In the genomic region with DNA sequence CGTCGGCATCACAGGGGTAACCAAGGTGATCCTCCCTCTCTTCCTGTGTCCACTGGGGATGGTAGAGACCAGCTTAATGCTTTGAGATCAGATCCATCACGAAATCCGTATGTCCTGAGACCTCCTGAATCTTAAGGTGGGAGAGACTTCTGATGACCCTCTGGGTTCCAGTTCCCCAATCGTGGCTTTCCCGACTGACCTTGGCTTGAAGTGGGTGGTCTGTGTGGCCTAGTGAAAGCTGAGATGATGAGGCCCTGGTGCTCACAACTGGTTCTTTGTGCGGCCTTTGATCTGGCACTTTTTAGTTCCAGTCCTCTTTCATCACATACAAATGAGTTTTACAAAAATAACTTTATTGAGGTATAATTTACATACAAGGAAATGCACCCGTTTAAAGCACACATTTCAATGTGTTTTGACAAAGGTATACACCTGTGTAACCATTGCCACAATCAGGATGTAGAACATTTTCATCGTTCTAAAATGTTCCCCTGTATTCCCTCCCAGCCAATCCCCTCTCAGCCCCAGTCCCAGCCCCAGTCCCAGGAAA, we compare ENCODE assay signal across 34 cellular contexts. TPM values are rescaled to one million over a fixed set of nuclear protein-coding genes. Genes with fewer than 3 reads are reported as not detected.
DNase-seq lines count a peak whose midpoint lies in the region; ATAC-seq and TF ChIP-seq lines count a peak whose summit lies in the region.
"Had no signal": no experiment of that assay in that cellular context is flagged by ENCODE, and none has a peak within 500 bp of the region (broad histone marks: within the 10 kb centered on the region; RNA-seq: fewer than 3 reads in every experiment).

No MANE protein-coding gene starts in this region.

- H3K9me3 ChIP-seq in CD4-positive, CD25-positive, alpha-beta regulatory T cell (ENCODE audit: control insufficient read depth in 2 of 2, low read length in 2 of 2) = no peaks in the 10 kb centered on the region
- H3K9me3 ChIP-seq in DOHH2 (ENCODE audit: control insufficient read depth, insufficient read depth, low read length) (no peaks in the 10 kb centered on the region), vagina (no peaks in the 10 kb centered on the region)
- H3K9me3 ChIP-seq: BLaER1 treated with 17β-estradiol and CSF1 and Interleukin-3, amounts not matched to agents 10 nM and 100 nM; body of pancreas; heart left ventricle; left ventricle myocardium inferior; thyroid gland had no signal

- no peaks in the 10 kb centered on the region for H3K9me3 Mint-ChIP-seq in CD4-positive, CD25-positive, alpha-beta regulatory T cell
- peaks cover 24% of the 10 kb centered on the region for H3K9me3 Mint-ChIP-seq in glutamatergic neuron (ENCODE audit: unreplicated experiment)
- no peaks in the 10 kb centered on the region for H3K9me3 Mint-ChIP-seq in WTC11
- H3K9me3 Mint-ChIP-seq: activated naive CD4-positive, alpha-beta T cell treated with anti-CD3 and anti-CD28 coated beads for 36 hours; HFFc6; stimulated activated naive CD8-positive, alpha-beta T cell treated with anti-CD3 and anti-CD28 coated beads, Interleukin-15, amount 100 ng/mL, for 72 hours had no signal

- H3K27ac ChIP-seq in CD4-positive, CD25-positive, alpha-beta regulatory T cell (ENCODE audit: insufficient read depth, low read length, poor library complexity, severe bottlenecking) = no peak overlapping the region
- peak overlapping the region; percentile 56 for H3K27ac ChIP-seq in DOHH2 (ENCODE audit: low read depth, low read length)
- H3K27ac ChIP-seq in vagina = no peak overlapping the region
- H3K27ac ChIP-seq: BLaER1 treated with 17β-estradiol and CSF1 and Interleukin-3, amounts not matched to agents 10 nM and 100 nM; body of pancreas; heart left ventricle; left ventricle myocardium inferior; thyroid gland had no signal

- H3K27me3 ChIP-seq in CD4-positive, CD25-positive, alpha-beta regulatory T cell (ENCODE audit: control insufficient read depth, insufficient read depth, low read length) = no peaks in the 10 kb centered on the region
- H3K27me3 ChIP-seq in DOHH2 (ENCODE audit: control insufficient read depth, low read length) = peaks cover under 1% of the 10 kb centered on the region
- peaks cover 2% of the 10 kb centered on the region for H3K27me3 ChIP-seq in vagina

- no peaks in the 10 kb centered on the region for H3K79me2 ChIP-seq in DOHH2 (ENCODE audit: control insufficient read depth, low read length)

- peaks cover 6% of the 10 kb centered on the region for H3K36me3 Mint-ChIP-seq in CD4-positive, CD25-positive, alpha-beta regulatory T cell
- H3K36me3 Mint-ChIP-seq in glutamatergic neuron (ENCODE audit: unreplicated experiment) = no peaks in the 10 kb centered on the region
- peaks cover 28% of the 10 kb centered on the region for H3K36me3 Mint-ChIP-seq in WTC11

- H3K27me3 Mint-ChIP-seq in CD4-positive, CD25-positive, alpha-beta regulatory T cell = no peaks in the 10 kb centered on the region
- H3K27me3 Mint-ChIP-seq in glutamatergic neuron (ENCODE audit: unreplicated experiment) (peaks cover 16% of the 10 kb centered on the region), WTC11 (ENCODE audit: low read depth) (no peaks in the 10 kb centered on the region)
- H3K27me3 Mint-ChIP-seq: activated CD4-positive, alpha-beta T cell treated with anti-CD3 and anti-CD28 coated beads for 36 hours; stimulated activated naive CD8-positive, alpha-beta T cell treated with anti-CD3 and anti-CD28 coated beads, Interleukin-15, amount 100 ng/mL, for 72 hours had no signal

- no peaks in the 10 kb centered on the region for H4K20me1 ChIP-seq in DOHH2 (ENCODE audit: control insufficient read depth, insufficient read depth, low read depth, low read length)
- H4K20me1 ChIP-seq: BLaER1 treated with 17β-estradiol and CSF1 and Interleukin-3, amounts not matched to agents 10 nM and 100 nM had no signal

- no peak for DNase-seq in CD4-positive, CD25-positive, alpha-beta regulatory T cell
- DNase-seq in glutamatergic neuron = no peak
- DNase-seq in ureter (ENCODE audit: low spot score) = no peak
- DNase-seq in WTC11 (ENCODE audit: low spot score) = no peak
- no peak for DNase-seq in vagina (ENCODE audit: extremely low spot score in 2 of 2)
- DNase-seq: activated CD4-positive, alpha-beta T cell treated with anti-CD3 and anti-CD28 coated beads for 36 hours; activated naive CD4-positive, alpha-beta T cell treated with anti-CD3 and anti-CD28 coated beads for 36 hours; body of pancreas; dermis blood vessel endothelial cell; DMS79 treated with DMSO at 0.1 percent for 48 hours; GF-D8; GOT3; heart left ventricle; HFFc6; left ventricle myocardium inferior; mesendoderm; NCI-H1092; NCI-H187; NCI-H2171; NCI-H510A; right cardiac atrium; RPMI8226; stimulated activated CD4-positive, alpha-beta T cell treated with anti-CD3 and anti-CD28 coated beads, Interleukin-2, amount 100 ng/mL, for 24 hours; stimulated activated naive CD8-positive, alpha-beta T cell treated with anti-CD3 and anti-CD28 coated beads, Interleukin-15, amount 100 ng/mL, for 72 hours; thyroid gland had no signal

- H3K27ac Mint-ChIP-seq in CD4-positive, CD25-positive, alpha-beta regulatory T cell = peak overlapping the region in 2 of 3 donors; percentile 48 to 59
- H3K27ac Mint-ChIP-seq in glutamatergic neuron (ENCODE audit: unreplicated experiment) (peak overlapping the region; percentile 30), WTC11 (no peak overlapping the region)
- H3K27ac Mint-ChIP-seq: HFFc6; stimulated activated naive CD8-positive, alpha-beta T cell treated with anti-CD3 and anti-CD28 coated beads, Interleukin-15, amount 100 ng/mL, for 72 hours had no signal

- H3K9me2 ChIP-seq in DOHH2 (replicated peaks; ENCODE audit: control insufficient read depth, low read length) = no peaks in the 10 kb centered on the region

- CTCF ChIA-PET in WTC11 (lab: Charles Lee) = interaction anchor here (1.1 to 2.1 kb wide), 2 partner anchors 100 to 161 kb away, joined by 4 to 8 read pairs; no protein-coding TSS in a partner anchor

- peak overlapping the region in 1 of 4 donors; percentile 61 for H3K4me3 Mint-ChIP-seq in CD4-positive, CD25-positive, alpha-beta regulatory T cell
- H3K4me3 Mint-ChIP-seq in glutamatergic neuron (ENCODE audit: unreplicated experiment) (peak overlapping the region; percentile 56), WTC11 (no peak overlapping the region)
- H3K4me3 Mint-ChIP-seq: activated CD4-positive, alpha-beta T cell treated with anti-CD3 and anti-CD28 coated beads for 36 hours; activated naive CD4-positive, alpha-beta T cell treated with anti-CD3 and anti-CD28 coated beads for 36 hours; HFFc6; stimulated activated naive CD8-positive, alpha-beta T cell treated with anti-CD3 and anti-CD28 coated beads, Interleukin-15, amount 100 ng/mL, for 72 hours had no signal

- peak overlapping the region; percentile 70 for H3K4me2 ChIP-seq in DOHH2 (ENCODE audit: low read length)
- H3K4me2 ChIP-seq: smooth muscle cell had no signal

- peaks cover 29% of the 10 kb centered on the region for H3K4me1 ChIP-seq in CD4-positive, CD25-positive, alpha-beta regulatory T cell (ENCODE audit: control insufficient read depth, insufficient read depth, low read length, poor library complexity, severe bottlenecking)
- H3K4me1 ChIP-seq in DOHH2 (ENCODE audit: control insufficient read depth, low read length) (peaks cover 89% of the 10 kb centered on the region), vagina (peaks cover 10% of the 10 kb centered on the region)

- no peak overlapping the region for H3K4me3 ChIP-seq in CD4-positive, CD25-positive, alpha-beta regulatory T cell (ENCODE audit: low read depth, low read length)
- peak overlapping the region; percentile 62 for H3K4me3 ChIP-seq in DOHH2 (ENCODE audit: low read length)
- H3K4me3 ChIP-seq in vagina = no peak overlapping the region
- H3K4me3 ChIP-seq: BLaER1 treated with 17β-estradiol and CSF1 and Interleukin-3, amounts not matched to agents 10 nM and 100 nM; body of pancreas; heart left ventricle; left ventricle myocardium inferior; smooth muscle cell; thyroid gland had no signal

- TF ChIP-seq POLR2A in Raji (IDR thresholded peaks at IDR 0.05; ENCODE audit: insufficient read depth, low read depth, low read length) = 0 out of 2 replicates have a peak, but pooled peaks have one; percentile 17
- no peak for TF ChIP-seq POLR2A in vagina (IDR thresholded peaks at IDR 0.05)

- no peak for TF ChIP-seq CTCF in DOHH2 (IDR thresholded peaks at IDR 0.05; ENCODE audit: low read depth, low read length, poor library complexity, severe bottlenecking)
- no peak for TF ChIP-seq CTCF in glutamatergic neuron (IDR thresholded peaks at IDR 0.05; ENCODE audit: partially characterized antibody, unreplicated experiment)
- no peak for TF ChIP-seq CTCF in WTC11 (IDR thresholded peaks at IDR 0.05)
- TF ChIP-seq CTCF in vagina (IDR thresholded peaks at IDR 0.05) = no peak

- H3K36me3 ChIP-seq in CD4-positive, CD25-positive, alpha-beta regulatory T cell (ENCODE audit: control insufficient read depth, insufficient read depth, low read length) = peaks cover 20% of the 10 kb centered on the region
- H3K36me3 ChIP-seq in DOHH2 (ENCODE audit: control insufficient read depth, low read length) = no peaks in the 10 kb centered on the region
- no peaks in the 10 kb centered on the region for H3K36me3 ChIP-seq in vagina
- H3K36me3 ChIP-seq: BLaER1 treated with 17β-estradiol and CSF1 and Interleukin-3, amounts not matched to agents 10 nM and 100 nM; heart left ventricle; left ventricle myocardium inferior; thyroid gland had no signal

- peaks cover 33% of the 10 kb centered on the region for H3F3A ChIP-seq in DOHH2 (ENCODE audit: control insufficient read depth, insufficient read depth)

- POLR2A ChIA-PET in WTC11 (lab: Charles Lee) = no interaction called here

- no peak for ATAC-seq in CD4-positive, CD25-positive, alpha-beta regulatory T cell (ENCODE audit: low read depth in 2 of 2)
- ATAC-seq in WTC11 = no peak
- ATAC-seq: activated CD4-positive, alpha-beta T cell treated with anti-CD3 and anti-CD28 coated beads for 36 hours; body of pancreas; esophagus mucosa; heart left ventricle; right cardiac atrium; stimulated activated naive CD8-positive, alpha-beta T cell treated with anti-CD3 and anti-CD28 coated beads, Interleukin-15, amount 100 ng/mL, for 72 hours had no signal

- intact Hi-C loops in vagina (cut with DNase I) = no loop called here

- H3K4me1 Mint-ChIP-seq in CD4-positive, CD25-positive, alpha-beta regulatory T cell = peaks cover 9 to 69% (median 43%) of the 10 kb centered on the region in 4 donors
- H3K4me1 Mint-ChIP-seq in glutamatergic neuron (ENCODE audit: low read depth, unreplicated experiment) (peaks cover 50% of the 10 kb centered on the region), WTC11 (peaks cover 28% of the 10 kb centered on the region)

RNA-seq across cellular contexts. Expression of a gene that starts 6.1 kb away (rescaled TPM):
- 305 TPM for total RNA-seq in CD4-positive, CD25-positive, alpha-beta regulatory T cell
- polyA plus RNA-seq in CD4-positive, CD25-positive, alpha-beta regulatory T cell = 1 to 10 TPM; 1.4 to 3.1 (median 2.4) TPM
- total RNA-seq in glutamatergic neuron (ENCODE audit: unreplicated experiment) = 1,100 TPM
- 4.7 TPM for total RNA-seq in ureter
- total RNA-seq in WTC11 (2021) = 50.7 to 61.6 TPM (median 58.2 TPM) in 3 replicates
- total RNA-seq in vagina = 2.7 TPM

RNA-seq across cellular contexts. Expression of a gene that starts 41.7 kb away (rescaled TPM):
- not detected for total RNA-seq in CD4-positive, CD25-positive, alpha-beta regulatory T cell
- under 1 TPM in 1 of 4 donors, not detected in 3; 0.59 TPM for polyA plus RNA-seq in CD4-positive, CD25-positive, alpha-beta regulatory T cell
- total RNA-seq in glutamatergic neuron (ENCODE audit: unreplicated experiment) = not detected
- total RNA-seq in ureter = 1.1 TPM
- total RNA-seq in WTC11 (2021) = 0.53 to 1.1 TPM (median 0.81 TPM) in 3 replicates
- total RNA-seq in vagina = not detected
- total RNA-seq: activated CD4-positive, alpha-beta T cell treated with anti-CD3 and anti-CD28 coated beads for 36 hours; activated naive CD4-positive, alpha-beta T cell treated with anti-CD3 and anti-CD28 coated beads for 36 hours; body of pancreas; dermis blood vessel endothelial cell; esophagus mucosa; fibroblast of villous mesenchyme; heart left ventricle; HFFc6; left ventricle myocardium inferior; right cardiac atrium; thyroid gland had no signal
- polyA plus RNA-seq: heart left ventricle, keratinocyte, right cardiac atrium had no signal

RNA-seq across cellular contexts. Expression of a gene that starts 45.6 kb away (rescaled TPM):
- total RNA-seq in CD4-positive, CD25-positive, alpha-beta regulatory T cell = not detected
- not detected for polyA plus RNA-seq in CD4-positive, CD25-positive, alpha-beta regulatory T cell
- total RNA-seq in glutamatergic neuron (ENCODE audit: unreplicated experiment) (not detected), ureter (not detected), WTC11 (2021) (4.0 to 5.1 TPM (median 4.6 TPM) in 3 replicates), vagina (not detected)
- total RNA-seq: activated CD4-positive, alpha-beta T cell treated with anti-CD3 and anti-CD28 coated beads for 36 hours; activated naive CD4-positive, alpha-beta T cell treated with anti-CD3 and anti-CD28 coated beads for 36 hours; dermis blood vessel endothelial cell; esophagus mucosa; fibroblast of villous mesenchyme; HFFc6; SK-MEL-5; smooth muscle cell; T-helper 1 cell treated with Interleukin-12 subunit alpha and Interleukin-12 subunit beta and Interleukin-4 antibody, amounts not matched to agents 30 ng/mL and 1 ng/mL, for 36 hours had no signal
- polyA plus RNA-seq: keratinocyte, smooth muscle cell had no signal
